Comparison of ENCODE assay signal across 8 cellular contexts in genomic region chr14:67620217-67620789, GRCh38. TPM values are rescaled to one million over a fixed set of nuclear protein-coding genes. Genes with fewer than 3 reads are reported as not detected.
DNase-seq lines count a peak whose midpoint lies in the region; ATAC-seq, FAIRE-seq and TF ChIP-seq lines count a peak whose summit lies in the region.

No MANE protein-coding gene starts in this region.

- H3K4me3 ChIP-seq in BE2C (ENCODE audit: low read depth, low read length) (peak overlapping the region; percentile 70), HL-60 (replicated peaks; ENCODE audit: insufficient read depth, low read length) (peak overlapping the region; percentile 53), pancreas (peak overlapping the region; percentile 28 to 60 (median 53))

- FAIRE-seq in pancreas (lab: Jason Lieb, UNC) (no peak), GM19239 (lab: Jason Lieb, UNC) (no peak)

- H3K9me3 ChIP-seq in BE2C = no peaks in the 10 kb centered on the region
- H3K9me3 ChIP-seq in pancreas = no peaks in the 10 kb centered on the region

- no peaks in the 10 kb centered on the region for H3K36me3 Mint-ChIP-seq in activated CD8-positive, alpha-beta T cell treated with anti-CD3 and anti-CD28 coated beads for 36 hours (ENCODE audit: low read depth)

- POLR2A ChIA-PET in activated CD8-positive, alpha-beta T cell treated with anti-CD3 and anti-CD28 coated beads for 36 hours (lab: Charles Lee) = interaction anchor here (0.9 to 1.7 kb wide), 4 partner anchors 21 to 84 kb away, joined by 3 to 8 read pairs (median 4); partner anchors contain the start of gene PIGH

- peak overlapping the region; percentile 19 for H3K27ac Mint-ChIP-seq in activated CD8-positive, alpha-beta T cell treated with anti-CD3 and anti-CD28 coated beads for 36 hours

- peaks cover 12% of the 10 kb centered on the region for H3K27me3 Mint-ChIP-seq in activated CD8-positive, alpha-beta T cell treated with anti-CD3 and anti-CD28 coated beads for 36 hours

- H3K4me3 Mint-ChIP-seq in activated CD8-positive, alpha-beta T cell treated with anti-CD3 and anti-CD28 coated beads for 36 hours = peak overlapping the region; percentile 83

- CTCF ChIA-PET in activated CD8-positive, alpha-beta T cell treated with anti-CD3 and anti-CD28 coated beads for 36 hours (lab: Charles Lee) = interaction anchor here (1.0 to 3.4 kb wide), 13 partner anchors 8 to 260 kb away, joined by 3 to 27 read pairs (median 7); partner anchors contain the start of genes ATP6V1D, EIF2S1, PIGH and RDH11

- ATAC-seq in activated CD8-positive, alpha-beta T cell treated with anti-CD3 and anti-CD28 coated beads for 36 hours = no peak
- ATAC-seq in pancreas = peak in 3 of 4 donors; percentile 1 to 4 (median 3)
- no peak for ATAC-seq in HG03571 (IDR thresholded peaks at IDR 0.05; ENCODE audit: unreplicated experiment)
- no peak for ATAC-seq in GM19397 (IDR thresholded peaks at IDR 0.05; ENCODE audit: unreplicated experiment)

- H3K4me1 ChIP-seq in BE2C (no peaks in the 10 kb centered on the region), pancreas (peaks cover 5 to 8% (median 7%) of the 10 kb centered on the region in 3 donors)

- H3K27me3 ChIP-seq in BE2C = peaks cover 6% of the 10 kb centered on the region; the same call in 1 of the 2 replicates
- no peaks in the 10 kb centered on the region for H3K27me3 ChIP-seq in HL-60 (ENCODE audit: insufficient read depth, poor library complexity, severe bottlenecking)
- H3K27me3 ChIP-seq in pancreas = no peaks in the 10 kb centered on the region

- H3K36me3 ChIP-seq in BE2C (no peaks in the 10 kb centered on the region), pancreas (no peaks in the 10 kb centered on the region)

- 1 to 4% methylated on average over 19 of the region's 19 CpGs for WGBS in pancreas, 2 donors

- no peaks in the 10 kb centered on the region for H3K9me3 Mint-ChIP-seq in activated CD8-positive, alpha-beta T cell treated with anti-CD3 and anti-CD28 coated beads for 36 hours

- H3K4me1 Mint-ChIP-seq in activated CD8-positive, alpha-beta T cell treated with anti-CD3 and anti-CD28 coated beads for 36 hours (ENCODE audit: low read depth) = peaks cover 27% of the 10 kb centered on the region

- H3K27ac ChIP-seq in HL-60 (replicated peaks) (no peak overlapping the region), pancreas (peak overlapping the region; percentile 53 to 81 (median 76))

- TF ChIP-seq CTCF in BE2C (IDR thresholded peaks at IDR 0.05; ENCODE audit: low read depth, low read length) = no peak
- no peak for TF ChIP-seq CTCF in HL-60 (IDR thresholded peaks at IDR 0.05; ENCODE audit: insufficient read depth, low read length)
- no peak for TF ChIP-seq CTCF in activated CD8-positive, alpha-beta T cell treated with anti-CD3 and anti-CD28 coated beads for 36 hours (IDR thresholded peaks at IDR 0.05)
- TF ChIP-seq CTCF in pancreas (IDR thresholded peaks at IDR 0.05) = no peak

- intact Hi-C loops in activated CD8-positive, alpha-beta T cell treated with anti-CD3 and anti-CD28 coated beads for 36 hours (cut with micrococcal nuclease) = no loop called here
- intact Hi-C loops in head of caudate nucleus (cut with DNase I) (no loop called here), pancreas (cut with DNase I) (no loop called here)

- DNase-seq in BE2C (peak; percentile 15), HL-60 (ENCODE audit: low read depth in 1 of 2, low spot score in 1 of 2) (no peak), head of caudate nucleus (peak; percentile 19 to 75 (median 46)), pancreas (peak; percentile 15 to 60 (median 34)), GM19239 (ENCODE audit: insufficient read length, low spot score) (no peak)
- no peak for DNase-seq in activated CD8-positive, alpha-beta T cell treated with anti-CD3 and anti-CD28 coated beads for 36 hours

RNA-seq across cellular contexts. Expression of gene ARG2, which starts 0.6 kb away (rescaled TPM):
- 13.2 TPM for polyA plus RNA-seq in BE2C (2012; ENCODE audit: insufficient read depth, insufficient read length, low read depth)
- total RNA-seq in activated CD8-positive, alpha-beta T cell treated with anti-CD3 and anti-CD28 coated beads for 36 hours = 1 to 10 TPM; 9.9 TPM
- 1 to 10 TPM; 1.2 to 2.8 (median 1.4) TPM for total RNA-seq in pancreas
- 10 to 100 TPM in 1 of 2 donors, 1 to 10 TPM in 1; 3.5 to 15.0 TPM for polyA plus RNA-seq in pancreas

RNA-seq across cellular contexts. Expression of gene PIGH, which starts 20.2 kb away (rescaled TPM):
- 45.6 TPM for polyA plus RNA-seq in BE2C (2012; ENCODE audit: insufficient read depth, insufficient read length, low read depth)
- total RNA-seq in activated CD8-positive, alpha-beta T cell treated with anti-CD3 and anti-CD28 coated beads for 36 hours = 10 to 100 TPM; 20.3 to 21.9 TPM
- total RNA-seq in pancreas = 10 to 100 TPM; 11.5 to 21.8 (median 13.7) TPM
- polyA plus RNA-seq in pancreas = 10 to 100 TPM; 14.2 to 27.4 TPM

RNA-seq across cellular contexts. Expression of gene VTI1B, which starts 54.1 kb away (rescaled TPM):
- 100 TPM for polyA plus RNA-seq in BE2C (2012; ENCODE audit: insufficient read depth, insufficient read length, low read depth)
- total RNA-seq in activated CD8-positive, alpha-beta T cell treated with anti-CD3 and anti-CD28 coated beads for 36 hours = 10 to 100 TPM; 57.3 to 59.7 TPM
- total RNA-seq in pancreas = 10 to 100 TPM; 48.0 to 73.3 (median 54.5) TPM
- polyA plus RNA-seq in pancreas = 10 to 100 TPM; 40.9 to 46.3 TPM

Comparison
In these comparisons a context has a peak if more than half of its experiments do, and no peak if none do; other contexts are left out.
1. DNase-seq: peak in BE2C (single experiment), head of caudate nucleus (42 of 42) and pancreas (6 of 6); none in HL-60 (0 of 2), activated CD8-positive, alpha-beta T cell treated with anti-CD3 and anti-CD28 coated beads for 36 hours (single experiment) and GM19239 (single experiment).
2. ATAC-seq: peak in pancreas (3 of 4); none in activated CD8-positive, alpha-beta T cell treated with anti-CD3 and anti-CD28 coated beads for 36 hours (single experiment), HG03571 (single experiment) and GM19397 (single experiment).
3. Peak in every context shown above with its lines, with median percentiles within 50 percentile points of each other: H3K4me3 ChIP-seq.